In the genomic region with DNA sequence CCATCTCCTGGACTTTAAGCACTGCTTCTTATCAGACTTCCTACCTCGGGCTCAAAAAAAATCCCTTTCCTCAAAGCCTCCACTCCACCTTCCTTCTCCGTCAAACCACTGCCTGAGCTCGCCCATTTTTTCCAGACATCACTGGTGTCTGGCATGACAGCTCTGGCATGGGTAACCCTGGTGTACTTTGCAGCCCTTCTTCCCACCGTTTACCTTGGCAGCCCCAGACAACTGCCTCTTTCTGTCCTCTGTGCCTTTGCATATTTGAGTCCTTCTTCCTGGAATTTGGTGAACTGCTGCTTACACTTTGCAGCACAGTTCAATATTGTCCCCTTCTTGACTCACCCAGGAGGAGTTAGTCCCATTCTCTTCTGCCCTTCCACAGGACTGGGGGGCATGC, we compare ENCODE assay signal across 1 cellular context.
TF ChIP-seq lines count a peak whose summit lies in the region.

No MANE protein-coding gene starts in this region.

TF ChIP-seq in HepG2, 621 proteins besides CTCF, POLR2A, EP300 and RAD21 (continued from another document):
- TF ChIP-seq, protein P1, sequence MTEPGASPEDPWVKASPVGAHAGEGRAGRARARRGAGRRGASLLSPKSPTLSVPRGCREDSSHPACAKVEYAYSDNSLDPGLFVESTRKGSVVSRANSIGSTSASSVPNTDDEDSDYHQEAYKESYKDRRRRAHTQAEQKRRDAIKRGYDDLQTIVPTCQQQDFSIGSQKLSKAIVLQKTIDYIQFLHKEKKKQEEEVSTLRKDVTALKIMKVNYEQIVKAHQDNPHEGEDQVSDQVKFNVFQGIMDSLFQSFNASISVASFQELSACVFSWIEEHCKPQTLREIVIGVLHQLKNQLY (CRISPR knock-in tag; IDR thresholded peaks at IDR 0.05): no peak
